8 cellular contexts compared by ENCODE assay signal in the genomic region with DNA sequence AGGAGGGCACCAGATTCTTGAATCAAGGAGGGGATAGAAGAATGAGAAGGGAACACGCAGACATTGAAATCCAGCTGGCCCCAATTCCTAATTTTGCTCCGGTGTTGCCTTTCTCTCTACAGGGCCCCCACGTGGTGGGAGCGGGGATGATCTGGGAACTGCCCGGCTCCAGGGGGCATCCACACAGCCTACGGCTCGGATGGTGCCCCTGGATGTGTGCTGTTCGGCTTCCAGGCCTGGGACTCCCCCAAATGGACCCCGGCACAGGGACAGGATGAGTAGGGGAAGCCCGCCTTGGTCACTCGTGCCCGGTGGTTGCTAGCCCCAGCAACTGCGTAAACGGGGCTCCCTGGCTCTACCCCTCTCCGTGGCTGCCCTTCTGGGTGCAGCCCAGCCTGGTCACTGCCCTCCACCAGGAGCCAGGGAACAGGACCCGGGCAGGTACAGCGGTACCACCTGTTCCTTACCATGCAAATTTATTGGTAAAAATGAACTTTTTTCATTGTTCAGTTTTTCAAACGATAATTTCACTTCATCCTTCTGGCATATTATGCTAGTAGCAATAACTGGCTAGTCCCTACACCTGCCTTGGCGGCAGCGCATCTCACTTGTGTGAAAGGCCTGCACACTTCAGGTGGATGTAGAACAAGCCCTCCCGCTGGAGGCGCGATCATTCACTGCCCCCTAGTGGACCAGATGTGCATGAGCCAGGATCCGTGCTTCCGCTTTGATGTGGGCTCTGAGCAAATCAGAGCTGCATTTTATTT.
DNase-seq lines count a peak whose midpoint lies in the region; ATAC-seq, FAIRE-seq and TF ChIP-seq lines count a peak whose summit lies in the region.

No MANE protein-coding gene starts in this region.

- H3K36me3 Mint-ChIP-seq in WTC11 = no peaks in the 10 kb centered on the region

- no peaks in the 10 kb centered on the region for H3K9me3 Mint-ChIP-seq in WTC11

- TF ChIP-seq CTCF in AG04450 (IDR thresholded peaks at IDR 0.05; ENCODE audit: low read depth, low read length) (peak; percentile 97), WTC11 (IDR thresholded peaks at IDR 0.05) (peak; percentile 94), keratinocyte (optimal IDR thresholded peaks at IDR 0.05 in 1 of 3, IDR thresholded peaks at IDR 0.05 in 1 of 3, conservative IDR thresholded peaks at IDR 0.05 in 1 of 3; ENCODE audit: extremely low read depth in 1 of 3, insufficient read depth in 2 of 3, low read length in 3 of 3) (peak; percentile 96 to 99 (median 98))

- dilution Hi-C loops in keratinocyte (cut with MboI; ENCODE audit: extremely low pct_ligation_motif_present, low sequenced_read_pairs) = no loop called here

- in situ Hi-C loops in T47D (cut with HindIII; ENCODE audit: low pct_unique_long_range_greater_than_20kb, low sequenced_read_pairs) = no loop called here

- DNase-seq in AG04450 (ENCODE audit: low read depth, low spot score) (peak; percentile 57), NCI-H2227 treated with DMSO at 0.1 percent for 48 hours (lab: John Stamatoyannopoulos, UW) (peak; percentile 50), WTC11 (ENCODE audit: low spot score) (peak; percentile 86), T47D (ENCODE audit: low read depth in 1 of 2, low spot score in 1 of 2) (peak; percentile 48 to 80), keratinocyte (ENCODE audit: low read depth, low spot score) (no peak)
- peak; percentile 61 to 78 for DNase-seq in stimulated activated CD4-positive, alpha-beta T cell treated with anti-CD3 and anti-CD28 coated beads, Interleukin-1b, Interleukin-23, amount 100 ng/mL, for 4 hours (ENCODE audit: low read depth in 2 of 2)

- CTCF ChIA-PET in AG04450 (lab: Charles Lee) (interaction anchor here (0.6 to 5.1 kb wide), 99 partner anchors 9 to 1198 kb away, joined by 3 to 57 read pairs (median 4); partner anchors contain the start of genes HMGB1, HSPH1 and USPL1), WTC11 (lab: Charles Lee) (interaction anchor here (0.5 to 3.3 kb wide), 65 partner anchors 8 to 1854 kb away, joined by 3 to 61 read pairs (median 4); partner anchors contain the start of genes HMGB1, MEDAG, TEX26 and UBE2L5)

- H3K9me3 ChIP-seq in AG04450 (ENCODE audit: control insufficient read depth, insufficient read depth, low read length) (no peaks in the 10 kb centered on the region), keratinocyte (ENCODE audit: control insufficient read depth, low read depth, low read length) (no peaks in the 10 kb centered on the region)

- no peaks in the 10 kb centered on the region for H3K27me3 ChIP-seq in AG04450 (ENCODE audit: control insufficient read depth, insufficient read depth, low read length)
- H3K27me3 ChIP-seq in keratinocyte (ENCODE audit: control insufficient read depth, extremely low read depth, insufficient read depth, low read length) = no peaks in the 10 kb centered on the region

- H2AFZ ChIP-seq in keratinocyte (ENCODE audit: control insufficient read depth, low read length) = no peak overlapping the region

- peak; percentile 81 for FAIRE-seq in keratinocyte (lab: Jason Lieb, UNC)

- H3K4me2 ChIP-seq in keratinocyte (ENCODE audit: control insufficient read depth, extremely low read depth, insufficient read depth, low read depth, low read length) = peak overlapping the region; percentile 91

- no peaks in the 10 kb centered on the region for H3K36me3 ChIP-seq in keratinocyte (ENCODE audit: control insufficient read depth in 2 of 2, extremely low read depth in 1 of 2, insufficient read depth in 2 of 2, low read length in 2 of 2)

- ATAC-seq in GM18867 (IDR thresholded peaks at IDR 0.05; ENCODE audit: unreplicated experiment) (peak; percentile 88), HG03095 (IDR thresholded peaks at IDR 0.05; ENCODE audit: unreplicated experiment) (peak; percentile 80), WTC11 (peak; percentile 85)

- POLR2A ChIA-PET in AG04450 (lab: Yijun Ruan, JAX) (interaction anchor here (1.0 kb wide), 1 partner anchor 427 kb away, joined by 4 read pairs; no protein-coding TSS in a partner anchor), WTC11 (lab: Charles Lee) (no interaction called here)

- H3K9ac ChIP-seq in keratinocyte (ENCODE audit: control insufficient read depth, extremely low read depth, insufficient read depth, low read length) = peak overlapping the region; percentile 63

- no peak overlapping the region for H3K4me3 ChIP-seq in AG04450 (ENCODE audit: low read depth, low read length)
- H3K4me3 ChIP-seq in keratinocyte (ENCODE audit: control insufficient read depth in 2 of 3, extremely low read depth in 1 of 3, insufficient read depth in 2 of 3, low read depth in 1 of 3, low read length in 3 of 3) = no peak overlapping the region

- H3K27ac ChIP-seq in AG04450 (ENCODE audit: low read depth, low read length) (no peak overlapping the region), keratinocyte (ENCODE audit: control insufficient read depth, insufficient read depth, low read length) (peak overlapping the region; percentile 93)

- no peaks in the 10 kb centered on the region for H3K79me2 ChIP-seq in keratinocyte (ENCODE audit: control insufficient read depth, insufficient read depth, low read length)

- H3K27me3 Mint-ChIP-seq in WTC11 (ENCODE audit: low read depth) = no peaks in the 10 kb centered on the region; the same call in 1 of the 2 replicates

- no peaks in the 10 kb centered on the region for H3K9me1 ChIP-seq in keratinocyte (ENCODE audit: control insufficient read depth, extremely low read depth, insufficient read depth, low read length)

- no peaks in the 10 kb centered on the region for H4K20me1 ChIP-seq in keratinocyte (ENCODE audit: control insufficient read depth, extremely low read depth, insufficient read depth, low read length)

- peaks cover 47% of the 10 kb centered on the region for H3K4me1 ChIP-seq in keratinocyte (ENCODE audit: control insufficient read depth, extremely low read depth, insufficient read depth, low read length)

- H3K27ac Mint-ChIP-seq in WTC11 = no peak overlapping the region; the same call in 1 of the 2 replicates

- H3K4me3 Mint-ChIP-seq in WTC11 = peak overlapping the region; percentile 57

- H3K4me1 Mint-ChIP-seq in WTC11 = peaks cover 5% of the 10 kb centered on the region; the same call in 1 of the 2 replicates

TF ChIP-seq in WTC11, 78 proteins besides CTCF, POLR2A, EP300 and RAD21:
- no peak for TF ChIP-seq MYBL2 (CRISPR knock-in tag; IDR thresholded peaks at IDR 0.05)
- TF ChIP-seq, protein P1, sequence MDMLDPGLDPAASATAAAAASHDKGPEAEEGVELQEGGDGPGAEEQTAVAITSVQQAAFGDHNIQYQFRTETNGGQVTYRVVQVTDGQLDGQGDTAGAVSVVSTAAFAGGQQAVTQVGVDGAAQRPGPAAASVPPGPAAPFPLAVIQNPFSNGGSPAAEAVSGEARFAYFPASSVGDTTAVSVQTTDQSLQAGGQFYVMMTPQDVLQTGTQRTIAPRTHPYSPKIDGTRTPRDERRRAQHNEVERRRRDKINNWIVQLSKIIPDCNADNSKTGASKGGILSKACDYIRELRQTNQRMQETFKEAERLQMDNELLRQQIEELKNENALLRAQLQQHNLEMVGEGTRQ (CRISPR knock-in tag; IDR thresholded peaks at IDR 0.05) = 0 out of 2 replicates have a peak, but pooled peaks have one; percentile 17
